In the genomic region with DNA sequence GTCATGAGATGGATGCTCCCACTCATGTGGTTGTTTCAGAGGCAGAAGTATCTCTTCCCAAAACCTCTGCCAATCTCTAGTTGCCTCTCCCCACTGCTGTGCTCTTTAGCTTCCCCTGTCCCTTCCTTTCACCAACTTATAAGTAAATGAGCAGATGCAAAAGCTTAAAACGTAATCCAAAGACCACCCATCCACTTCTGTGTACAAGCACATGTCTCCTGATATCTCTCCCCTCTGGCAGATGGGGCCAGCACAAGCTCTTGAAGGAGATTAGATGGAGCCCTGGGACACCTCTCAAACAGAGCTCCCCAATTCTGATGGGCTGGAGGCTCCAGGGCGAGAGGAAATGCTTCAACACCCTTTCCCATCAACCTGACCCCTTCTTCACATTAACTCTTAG, we compare ENCODE assay signal across 23 cellular contexts.
"Had no signal": no experiment of that assay in that cellular context is flagged by ENCODE, and none has a peak within 500 bp of the region (broad histone marks: within the 10 kb centered on the region; RNA-seq: fewer than 3 reads in every experiment).

No MANE protein-coding gene starts in this region.

- H3K9me3 ChIP-seq: SJSA1 had no signal

- H3K27ac Mint-ChIP-seq: activated CD4-positive, alpha-beta T cell treated with anti-CD3 and anti-CD28 coated beads, Interleukin-2, amount 10 ng/mL, durations not matched to agents 24 days and 14 days; activated naive CD4-positive, alpha-beta T cell treated with anti-CD3 and anti-CD28 coated beads for 36 hours; activated naive CD8-positive, alpha-beta T cell had no signal

- H3K36me3 ChIP-seq: SJSA1 had no signal

- H3K4me3 Mint-ChIP-seq: activated CD4-positive, alpha-beta T cell treated with anti-CD3 and anti-CD28 coated beads, Interleukin-2, amount 10 ng/mL, durations not matched to agents 24 days and 14 days; activated naive CD4-positive, alpha-beta T cell treated with anti-CD3 and anti-CD28 coated beads for 36 hours; activated naive CD8-positive, alpha-beta T cell; activated T-cell treated with anti-CD3 and anti-CD28 coated beads, Interleukin-2, amount 50 U/mL, for 4 hours had no signal

- H3K27ac ChIP-seq: KMS-11, SJSA1 had no signal

- DNase-seq: activated CD4-positive, alpha-beta T cell treated with anti-CD3 and anti-CD28 coated beads for 1 hour; activated CD4-positive, alpha-beta T cell treated with anti-CD3 and anti-CD28 coated beads, Interleukin-2, amount 10 ng/mL, durations not matched to agents 24 days and 14 days; activated CD4-positive, alpha-beta T cell treated with anti-CD3 and anti-CD28 coated beads, Interleukin-2, amount 50 U/mL, for 48 hours; activated gamma-delta T cell; activated naive CD4-positive, alpha-beta T cell treated with anti-CD3 and anti-CD28 coated beads for 36 hours; activated T-cell treated with anti-CD3 and anti-CD28 coated beads, Interleukin-2, amount 50 U/mL, for 4 hours; amygdala; cerebellar nuclear complex; NCI-H1436 treated with DMSO at 0.1 percent for 48 hours; NCI-H187; NCI-H2081; NCI-H748 treated with DMSO at 0.1 percent for 48 hours; NK-92 treated with Interleukin-12 subunit alpha and Interleukin-12 subunit beta, amount 100 ng/mL, for 24 hours; OCI-M1; Right ventricle myocardium superior; RPMI8226; SW 1271 had no signal

- H3K27me3 Mint-ChIP-seq: activated CD4-positive, alpha-beta T cell treated with anti-CD3 and anti-CD28 coated beads, Interleukin-2, amount 10 ng/mL, durations not matched to agents 24 days and 14 days had no signal

- H3K4me3 ChIP-seq: SJSA1 had no signal

- FAIRE-seq: colon had no signal

- H3K4me2 ChIP-seq: KMS-11 had no signal

- H3K36me3 Mint-ChIP-seq: activated naive CD8-positive, alpha-beta T cell had no signal

- H3K9me3 Mint-ChIP-seq: activated naive CD4-positive, alpha-beta T cell treated with anti-CD3 and anti-CD28 coated beads for 36 hours; activated T-cell treated with anti-CD3 and anti-CD28 coated beads, Interleukin-2, amount 50 U/mL, for 4 hours had no signal

- H3K27me3 ChIP-seq: SJSA1 had no signal

- H3K9ac ChIP-seq: KMS-11 had no signal

- ATAC-seq: activated T-cell treated with anti-CD3 and anti-CD28 coated beads, Interleukin-2, amount 50 U/mL, for 4 hours; Panc1; SK-N-SH treated with all-trans-retinoic acid at 6 μM for 48 hours had no signal
